ENCODE assay signal across 35 cellular contexts in genomic region chr16:8890549-8890921, GRCh38. TPM values are rescaled to one million over a fixed set of nuclear protein-coding genes. Genes with fewer than 3 reads are reported as not detected.
A peak's percentile ranks its signal among the peaks of the same experiment; 100 is the strongest.
DNase-seq lines count a peak whose midpoint lies in the region; ATAC-seq, FAIRE-seq and TF ChIP-seq lines count a peak whose summit lies in the region.
"Had no signal": no experiment of that assay in that cellular context is flagged by ENCODE, and none has a peak within 500 bp of the region (broad histone marks: within the 10 kb centered on the region; RNA-seq: fewer than 3 reads in every experiment).

No MANE protein-coding gene starts in this region.

- no peaks in the 10 kb centered on the region for H3K9me3 Mint-ChIP-seq in activated CD4-positive, alpha-beta T cell treated with anti-CD3 and anti-CD28 coated beads, Interleukin-2, amount 10 ng/mL, durations not matched to agents 7 days and 5 days
- H3K9me3 Mint-ChIP-seq in activated CD4-positive, alpha-beta T cell treated with anti-CD3 and anti-CD28 coated beads, Interleukin-2, amount 10 ng/mL, durations not matched to agents 24 days and 14 days, result no peaks in the 10 kb centered on the region
- H3K9me3 Mint-ChIP-seq in HFFc6, result no peaks in the 10 kb centered on the region
- H3K9me3 Mint-ChIP-seq: activated naive CD4-positive, alpha-beta T cell treated with anti-CD3 and anti-CD28 coated beads for 36 hours; H9 had no signal

- 76% methylated on average over 5 of the region's 5 CpGs for WGBS in GM12878 (ENCODE audit: insufficient coverage, insufficient replicate concordance, low lambda C conversion rate, missing lambda C conversion rate)

- H3K4me2 ChIP-seq in GM12878 (ENCODE audit: control insufficient read depth, insufficient read depth), result peak overlapping the region; percentile 90
- no peak overlapping the region for H3K4me2 ChIP-seq in osteoblast (ENCODE audit: insufficient read depth, low read length)

- peak overlapping the region; percentile 21; the same call in 1 of the 2 replicates for H3K9ac ChIP-seq in GM12878 (ENCODE audit: control insufficient read depth, insufficient read depth, low read length)

- no peaks in the 10 kb centered on the region for H3K4me1 Mint-ChIP-seq in activated CD4-positive, alpha-beta T cell treated with anti-CD3 and anti-CD28 coated beads, Interleukin-2, amount 10 ng/mL, durations not matched to agents 7 days and 5 days
- peaks cover 3% of the 10 kb centered on the region for H3K4me1 Mint-ChIP-seq in activated CD4-positive, alpha-beta T cell treated with anti-CD3 and anti-CD28 coated beads, Interleukin-2, amount 10 ng/mL, durations not matched to agents 24 days and 14 days
- H3K4me1 Mint-ChIP-seq in HFFc6 (ENCODE audit: low read depth), result peaks cover 32% of the 10 kb centered on the region

- DNase-seq in activated CD4-positive, alpha-beta T cell treated with anti-CD3 and anti-CD28 coated beads, Interleukin-2, amount 10 ng/mL, durations not matched to agents 7 days and 5 days, result no peak
- DNase-seq in activated CD4-positive, alpha-beta T cell treated with anti-CD3 and anti-CD28 coated beads, Interleukin-2, amount 10 ng/mL, durations not matched to agents 24 days and 14 days, result no peak
- DNase-seq in HFFc6 (no peak), GM12878 (ENCODE audit: low read depth, low spot score) (no peak), osteoblast (ENCODE audit: insufficient read length, low spot score, missing footprints) (no peak), GOT3 (lab: John Stamatoyannopoulos, UW) (no peak)
- DNase-seq: 8988T; activated CD4-positive, alpha-beta T cell treated with anti-CD3 and anti-CD28 coated beads, Interleukin-2, amount 50 U/mL, for 1 hour; activated naive CD4-positive, alpha-beta T cell treated with anti-CD3 and anti-CD28 coated beads for 36 hours; activated T-cell treated with anti-CD3 and anti-CD28 coated beads, Interleukin-2, amount 50 U/mL, for 1 hour; AML-193; Calu3; H9; Karpas-422; NCI-H1694 treated with DMSO at 0.1 percent for 48 hours; NCI-H2171 treated with DMSO at 0.1 percent for 48 hours; NCI-H524 treated with DMSO at 0.1 percent for 48 hours; stimulated activated CD4-positive, alpha-beta T cell treated with anti-CD3 and anti-CD28 coated beads, Interleukin-4, amount 100 ng/mL, for 1 hour; stomach; T-helper 2 cell had no signal

- TF ChIP-seq CTCF in HFFc6 (IDR thresholded peaks at IDR 0.05) (no peak), GM12878 (IDR thresholded peaks at IDR 0.05 in 2 of 3, conservative IDR thresholded peaks at IDR 0.05 in 1 of 3; ENCODE audit: control insufficient read depth in 2 of 3, extremely low read depth in 1 of 3, insufficient read depth in 1 of 3, low read depth in 3 of 3, low read length in 3 of 3) (no peak), osteoblast (IDR thresholded peaks at IDR 0.05; ENCODE audit: extremely low read depth, low read depth, low read length) (no peak)

- no TSS peak for BruUV-seq in GM12878 (replicated peaks; lab: Mats Ljungman, UMichigan)

- ATAC-seq in GM12878 (no peak), GM21737 (IDR thresholded peaks at IDR 0.05; ENCODE audit: unreplicated experiment) (no peak), GM21367 (IDR thresholded peaks at IDR 0.05; ENCODE audit: unreplicated experiment) (no peak)

- H3K27ac Mint-ChIP-seq in activated CD4-positive, alpha-beta T cell treated with anti-CD3 and anti-CD28 coated beads, Interleukin-2, amount 10 ng/mL, durations not matched to agents 7 days and 5 days, result peak overlapping the region; percentile 10
- H3K27ac Mint-ChIP-seq in activated CD4-positive, alpha-beta T cell treated with anti-CD3 and anti-CD28 coated beads, Interleukin-2, amount 10 ng/mL, durations not matched to agents 24 days and 14 days, result no peak overlapping the region
- H3K27ac Mint-ChIP-seq in HFFc6, result peak overlapping the region; percentile 25; the same call in 1 of the 2 replicates

- H2AFZ ChIP-seq in GM12878 (ENCODE audit: control insufficient read depth, low read depth, low read length), result no peak overlapping the region
- no peak overlapping the region for H2AFZ ChIP-seq in osteoblast (ENCODE audit: low read length)

- H3K36me3 Mint-ChIP-seq in activated CD4-positive, alpha-beta T cell treated with anti-CD3 and anti-CD28 coated beads, Interleukin-2, amount 10 ng/mL, durations not matched to agents 7 days and 5 days (ENCODE audit: low read depth), result peaks cover 38% of the 10 kb centered on the region
- peaks cover 59% of the 10 kb centered on the region for H3K36me3 Mint-ChIP-seq in activated CD4-positive, alpha-beta T cell treated with anti-CD3 and anti-CD28 coated beads, Interleukin-2, amount 10 ng/mL, durations not matched to agents 24 days and 14 days (ENCODE audit: low read depth)
- peaks cover 46% of the 10 kb centered on the region for H3K36me3 Mint-ChIP-seq in HFFc6 (ENCODE audit: low read depth)

- CTCF ChIA-PET in activated CD4-positive, alpha-beta T cell treated with anti-CD3 and anti-CD28 coated beads, Interleukin-2, amount 10 ng/mL, durations not matched to agents 7 days and 5 days (lab: Charles Lee), result interaction anchor here (0.9 to 2.5 kb wide), 3 partner anchors 10 to 22 kb away, joined by 3 to 17 read pairs (median 3); partner anchors contain the start of gene CARHSP1
- CTCF ChIA-PET in GM12878 (lab: Yijun Ruan, JAX), result interaction anchor here (0.8 to 4.4 kb wide), 11 partner anchors 9 to 244 kb away, joined by 3 to 43 read pairs (median 6); partner anchors contain the start of genes CARHSP1 and LITAFD

- SMC1A ChIA-PET in GM12878 (lab: Charles Lee; ENCODE audit: uncharacterized antibody, unreplicated experiment), result interaction anchor here (0.7 to 3.9 kb wide), 13 partner anchors 9 to 323 kb away, joined by 3 to 28 read pairs (median 5); no protein-coding TSS in a partner anchor

- POLR2A ChIA-PET in activated CD4-positive, alpha-beta T cell treated with anti-CD3 and anti-CD28 coated beads, Interleukin-2, amount 10 ng/mL, durations not matched to agents 7 days and 5 days (lab: Charles Lee), result no interaction called here
- POLR2A ChIA-PET in GM12878 (lab: Charles Lee), result interaction anchor here (0.7 to 1.6 kb wide), 3 partner anchors 22 to 237 kb away, joined by 3 to 7 read pairs (median 3); partner anchors contain the start of gene CARHSP1

- intact Hi-C loops in activated CD4-positive, alpha-beta T cell treated with anti-CD3 and anti-CD28 coated beads, Interleukin-2, amount 10 ng/mL, durations not matched to agents 24 days and 14 days (cut with micrococcal nuclease), result no loop called here
- intact Hi-C loops in GM12878 (cut with micrococcal nuclease; ENCODE audit: unreplicated experiment), result loop anchor here (2.0 to 5.0 kb wide), 2 partner anchors 72 to 93 kb away; partner anchors contain the start of genes PMM2, TMEM186 and USP7

- H3K4me3 ChIP-seq in GM12878 (no peak overlapping the region), osteoblast (ENCODE audit: insufficient read depth, low read length) (no peak overlapping the region)
- H3K4me3 ChIP-seq: esophagus muscularis mucosa, right atrium auricular region, SJSA1, spleen, stomach, tibial nerve had no signal

- H3K36me3 ChIP-seq in GM12878 (ENCODE audit: control insufficient read depth in 2 of 2, insufficient read depth in 2 of 2, low read length in 1 of 2), result peaks cover 27 to 39% of the 10 kb centered on the region in 2 experiments
- H3K36me3 ChIP-seq in osteoblast (ENCODE audit: insufficient read depth, low read length), result peaks cover 42% of the 10 kb centered on the region

- TF ChIP-seq RAD21 in GM12878 (IDR thresholded peaks at IDR 0.05; ENCODE audit: insufficient read depth, low read depth, low read length), result no peak

- H4K20me1 ChIP-seq in GM12878 (ENCODE audit: control insufficient read depth, insufficient read depth) (no peaks in the 10 kb centered on the region), osteoblast (ENCODE audit: insufficient read depth, low read length) (peaks cover 43% of the 10 kb centered on the region)

- no peak for FAIRE-seq in GM12878 (lab: Jason Lieb, UNC)
- FAIRE-seq: astrocyte, frontal cortex, RCC 7860 had no signal

- H3K27me3 ChIP-seq in GM12878 (replicated peaks in 1 of 2; ENCODE audit: control insufficient read depth in 2 of 2, insufficient read depth in 2 of 2, low read length in 1 of 2), result no peaks in the 10 kb centered on the region
- H3K27me3 ChIP-seq in osteoblast (ENCODE audit: insufficient read depth, low read length), result no peaks in the 10 kb centered on the region
- H3K27me3 ChIP-seq: esophagus muscularis mucosa, right atrium auricular region, SJSA1 had no signal

- H3K27ac ChIP-seq in GM12878 (ENCODE audit: control insufficient read depth, insufficient read depth) (peak overlapping the region; percentile 95), osteoblast (ENCODE audit: low read depth, low read length) (peak overlapping the region; percentile 5)
- H3K27ac ChIP-seq: esophagus muscularis mucosa, right atrium auricular region, SJSA1, stomach, tibial nerve had no signal

- in situ Hi-C loops in GM12878 (cut with MboI), result no loop called here

- RAD21 ChIA-PET in GM12878 (lab: Charles Lee; ENCODE audit: unreplicated experiment), result interaction anchor here (0.6 to 4.4 kb wide), 16 partner anchors 10 to 244 kb away, joined by 3 to 30 read pairs (median 10); partner anchors contain the start of genes CARHSP1, HAPSTR1 and USP7

- H3K27me3 Mint-ChIP-seq in activated CD4-positive, alpha-beta T cell treated with anti-CD3 and anti-CD28 coated beads, Interleukin-2, amount 10 ng/mL, durations not matched to agents 7 days and 5 days, result peaks cover 4% of the 10 kb centered on the region
- no peaks in the 10 kb centered on the region for H3K27me3 Mint-ChIP-seq in activated CD4-positive, alpha-beta T cell treated with anti-CD3 and anti-CD28 coated beads, Interleukin-2, amount 10 ng/mL, durations not matched to agents 24 days and 14 days
- peaks cover 11% of the 10 kb centered on the region for H3K27me3 Mint-ChIP-seq in HFFc6 (ENCODE audit: insufficient read depth)

- TF ChIP-seq POLR2A in GM12878 (IDR thresholded peaks at IDR 0.05; ENCODE audit: low read depth, low read length), result no peak

- H3K9me3 ChIP-seq in GM12878 (replicated peaks; ENCODE audit: control insufficient read depth, insufficient read depth, low read length) (peaks cover 3% of the 10 kb centered on the region; the same call in 2 of the 3 replicates), osteoblast (ENCODE audit: low read depth, low read length) (no peaks in the 10 kb centered on the region)
- H3K9me3 ChIP-seq: esophagus muscularis mucosa, right atrium auricular region, SJSA1, spleen, stomach, tibial nerve had no signal

- TF ChIP-seq EP300 in GM12878 (IDR thresholded peaks at IDR 0.05; ENCODE audit: borderline replicate concordance in 1 of 2, control insufficient read depth in 1 of 2, low read depth in 2 of 2, low read length in 2 of 2), result no peak

- peaks cover 49% of the 10 kb centered on the region for H3K4me1 ChIP-seq in GM12878 (ENCODE audit: control insufficient read depth, insufficient read depth, low read length)
- peaks cover 28% of the 10 kb centered on the region for H3K4me1 ChIP-seq in osteoblast (ENCODE audit: insufficient read depth, low read length)

- no peak overlapping the region for H3K4me3 Mint-ChIP-seq in activated CD4-positive, alpha-beta T cell treated with anti-CD3 and anti-CD28 coated beads, Interleukin-2, amount 10 ng/mL, durations not matched to agents 7 days and 5 days
- H3K4me3 Mint-ChIP-seq in activated CD4-positive, alpha-beta T cell treated with anti-CD3 and anti-CD28 coated beads, Interleukin-2, amount 10 ng/mL, durations not matched to agents 24 days and 14 days, result no peak overlapping the region
- no peak overlapping the region for H3K4me3 Mint-ChIP-seq in HFFc6
- H3K4me3 Mint-ChIP-seq: activated naive CD4-positive, alpha-beta T cell treated with anti-CD3 and anti-CD28 coated beads for 36 hours; H9 had no signal

- H3K79me2 ChIP-seq in GM12878 (ENCODE audit: control insufficient read depth, insufficient read depth, low read length) (peaks cover 10% of the 10 kb centered on the region), osteoblast (ENCODE audit: insufficient read depth, low read length) (no peaks in the 10 kb centered on the region)

RNA-seq across cellular contexts. Expression of gene LITAFD, which starts 8.4 kb away (rescaled TPM):
- not detected for total RNA-seq in activated CD4-positive, alpha-beta T cell treated with anti-CD3 and anti-CD28 coated beads, Interleukin-2, amount 10 ng/mL, durations not matched to agents 7 days and 5 days
- not detected in 2 replicates for total RNA-seq in activated CD4-positive, alpha-beta T cell treated with anti-CD3 and anti-CD28 coated beads, Interleukin-2, amount 10 ng/mL, durations not matched to agents 24 days and 14 days
- not detected for total RNA-seq in HFFc6 (2021; fragmentation: NEBNext Ultra II Directional; extraction: Animal tissue kit (Norgen Biotek cat#: 25700))
- total RNA-seq in GM12878 (2013; cell fraction: nucleolus; rRNA removed), result not detected in 2 replicates
- not detected in 2 replicates for total RNA-seq in GM12878 (2014; rRNA removed)
- total RNA-seq in GM12878 (2014; rRNA removed; fragmentation: Illumina TruSeq; extraction: Trizol), result not detected in 2 replicates
- total RNA-seq in GM12878 (2021), result not detected in 2 replicates
- not detected for polyA plus RNA-seq in GM12878 (2011; ENCODE audit: low read depth)
- not detected in 2 replicates for polyA plus RNA-seq in GM12878 (2011; rRNA removed)
- not detected in 2 replicates for polyA plus RNA-seq in GM12878 (2011; cell fraction: cytosol; rRNA removed)
- polyA plus RNA-seq in GM12878 (2011; cell fraction: nucleus; rRNA removed), result not detected in 2 replicates
- not detected in 2 replicates for polyA plus RNA-seq in GM12878 (2012)
- polyA plus RNA-seq in GM12878 (2014; fragmentation: Illumina TruSeq; extraction: Trizol), result not detected in 2 replicates
- polyA plus RNA-seq in GM12878 (2014; fragmentation: Nextera tagmentation; extraction: Ambion mirVana), result not detected
- not detected in 2 replicates for polyA plus RNA-seq in GM12878 (2014; rRNA removed)
- polyA plus RNA-seq in GM12878 (2016; fragmentation: Nextera tagmentation; extraction: Ambion mirVana), result not detected
- not detected in 2 replicates for polyA minus RNA-seq in GM12878 (2011; rRNA and poly(A)+ RNA removed)
- polyA minus RNA-seq in GM12878 (2011; cell fraction: cytosol; rRNA and poly(A)+ RNA removed), result not detected in 2 replicates
- polyA minus RNA-seq in GM12878 (2011; cell fraction: nucleus; rRNA and poly(A)+ RNA removed), result not detected in 2 replicates
- not detected in 2 replicates for total RNA-seq in osteoblast
- total RNA-seq: activated naive CD4-positive, alpha-beta T cell treated with anti-CD3 and anti-CD28 coated beads for 36 hours; astrocyte; Calu3; cerebellum; esophagus muscularis mucosa; frontal cortex; H9; HT-29; kidney epithelial cell; lung microvascular endothelial cell; osteocyte; right atrium auricular region; SJSA1; spleen; stomach; tibial nerve had no signal
- polyA plus RNA-seq: spleen, stomach had no signal

RNA-seq across cellular contexts. Expression of gene CARHSP1, which starts 21.7 kb away (rescaled TPM):
- total RNA-seq in activated CD4-positive, alpha-beta T cell treated with anti-CD3 and anti-CD28 coated beads, Interleukin-2, amount 10 ng/mL, durations not matched to agents 7 days and 5 days, result 100 to 1,000 TPM; 172 to 189 TPM
- 67.7 and 73.3 TPM in 2 replicates for total RNA-seq in activated CD4-positive, alpha-beta T cell treated with anti-CD3 and anti-CD28 coated beads, Interleukin-2, amount 10 ng/mL, durations not matched to agents 24 days and 14 days
- total RNA-seq in HFFc6 (2021; fragmentation: NEBNext Ultra II Directional; extraction: Animal tissue kit (Norgen Biotek cat#: 25700)), result 100 to 1,000 TPM in 3 of 6 experiments, 10 to 100 TPM in 3; 91.4 to 114 (median 97.9) TPM
- total RNA-seq in GM12878 (2013; cell fraction: nucleolus; rRNA removed), result 27.6 and 29.2 TPM in 2 replicates
- 92.3 and 109 TPM in 2 replicates for total RNA-seq in GM12878 (2014; rRNA removed)
- total RNA-seq in GM12878 (2014; rRNA removed; fragmentation: Illumina TruSeq; extraction: Trizol), result 40.5 and 45.0 TPM in 2 replicates
- total RNA-seq in GM12878 (2021), result 61.3 and 68.6 TPM in 2 replicates
- polyA plus RNA-seq in GM12878 (2011; ENCODE audit: low read depth), result 45.4 TPM
- 39.2 and 65.3 TPM in 2 replicates for polyA plus RNA-seq in GM12878 (2011; rRNA removed)
- polyA plus RNA-seq in GM12878 (2011; cell fraction: cytosol; rRNA removed), result 94.4 and 162 TPM in 2 replicates
- polyA plus RNA-seq in GM12878 (2011; cell fraction: nucleus; rRNA removed), result 80.8 and 81.4 TPM in 2 replicates
- 61.2 and 68.1 TPM in 2 replicates for polyA plus RNA-seq in GM12878 (2012)
- polyA plus RNA-seq in GM12878 (2014; fragmentation: Illumina TruSeq; extraction: Trizol), result 24.7 and 34.1 TPM in 2 replicates
- polyA plus RNA-seq in GM12878 (2014; fragmentation: Nextera tagmentation; extraction: Ambion mirVana), result 1 to 10 TPM; 5.5 to 8.4 TPM
- polyA plus RNA-seq in GM12878 (2014; rRNA removed), result 104 and 112 TPM in 2 replicates
- polyA plus RNA-seq in GM12878 (2016; fragmentation: Nextera tagmentation; extraction: Ambion mirVana), result 10 to 100 TPM; 83.2 to 86.2 TPM
- polyA minus RNA-seq in GM12878 (2011; rRNA and poly(A)+ RNA removed), result 81.6 and 120 TPM in 2 replicates
- 39.4 and 40.0 TPM in 2 replicates for polyA minus RNA-seq in GM12878 (2011; cell fraction: cytosol; rRNA and poly(A)+ RNA removed)
- polyA minus RNA-seq in GM12878 (2011; cell fraction: nucleus; rRNA and poly(A)+ RNA removed), result 15.8 and 26.4 TPM in 2 replicates
- 92.6 and 107 TPM in 2 replicates for total RNA-seq in osteoblast
